ENCODE assay signal across 2 cellular contexts in the genomic region with DNA sequence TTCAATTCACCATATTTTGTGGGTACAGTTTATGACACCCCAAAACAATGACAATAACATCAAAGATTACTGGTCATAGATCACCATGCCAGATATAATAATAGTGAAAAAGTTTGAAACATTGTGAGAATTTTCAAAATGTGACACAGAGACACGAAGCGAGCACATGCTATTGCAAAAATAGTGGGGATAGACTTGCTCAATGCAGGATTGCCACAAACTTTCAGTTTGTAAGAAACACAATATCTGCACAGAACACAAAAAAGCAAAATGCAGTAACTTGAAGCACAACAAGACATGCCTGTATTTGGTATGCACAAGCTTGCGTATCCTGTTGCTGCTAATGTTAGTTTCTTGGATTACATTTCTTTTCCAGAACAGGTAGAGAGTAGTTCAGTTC.
A peak's percentile ranks its signal among the peaks of the same experiment; 100 is the strongest.
TF ChIP-seq lines count a peak whose summit lies in the region.

No MANE protein-coding gene starts in this region.

TF ChIP-seq in liver, 16 proteins besides CTCF, POLR2A, EP300 and RAD21:
- TF ChIP-seq YY1 (IDR thresholded peaks at IDR 0.05) (no peak), RXRA (IDR thresholded peaks at IDR 0.05) (peak in 1 of 2 donors; percentile 15), FOXA2 (IDR thresholded peaks at IDR 0.05) (no peak), HNF4A (conservative IDR thresholded peaks at IDR 0.05) (peak in 1 of 2 donors; percentile 34), EGR1 (IDR thresholded peaks at IDR 0.05; ENCODE audit: low read depth in 2 of 2) (no peak), FOXA1 (IDR thresholded peaks at IDR 0.05) (no peak), JUND (IDR thresholded peaks at IDR 0.05) (no peak), NR2F2 (IDR thresholded peaks at IDR 0.05) (no peak), REST (IDR thresholded peaks at IDR 0.05) (no peak), MAX (IDR thresholded peaks at IDR 0.05) (peak; percentile 55), TAF1 (conservative IDR thresholded peaks at IDR 0.05) (no peak), ATF3 (IDR thresholded peaks at IDR 0.05) (no peak)

TF ChIP-seq in HepG2, 621 proteins besides CTCF, POLR2A, EP300 and RAD21:
- TF ChIP-seq NR2F2 (IDR thresholded peaks at IDR 0.05; ENCODE audit: borderline replicate concordance, low read depth) (no peak), ZNF883 (CRISPR knock-in tag; IDR thresholded peaks at IDR 0.05; ENCODE audit: not compliant biosample characterization) (no peak), MTA3 (CRISPR knock-in tag; IDR thresholded peaks at IDR 0.05) (no peak), ZNF546 (CRISPR knock-in tag; conservative IDR thresholded peaks at IDR 0.05) (no peak), ZNF274 (CRISPR knock-in tag; IDR thresholded peaks at IDR 0.05) (no peak)
